ENCODE assay signal across 17 cellular contexts in genomic region chr20:17647391-17648305, GRCh38. TPM values are rescaled to one million over a fixed set of nuclear protein-coding genes. Genes with fewer than 3 reads are reported as not detected.
DNase-seq lines count a peak whose midpoint lies in the region; ATAC-seq and TF ChIP-seq lines count a peak whose summit lies in the region.
"Had no signal": no experiment of that assay in that cellular context is flagged by ENCODE, and none has a peak within 500 bp of the region (broad histone marks: within the 10 kb centered on the region; RNA-seq: fewer than 3 reads in every experiment).

No MANE protein-coding gene starts in this region.

- POLR2A ChIA-PET in MCF 10A (lab: Yijun Ruan, JAX): interaction anchor here (0.8 to 2.6 kb wide), 2 partner anchors 77 to 250 kb away, joined by 3 to 9 read pairs; partner anchors contain the start of gene DSTN

- H3K36me3 ChIP-seq in breast epithelium (no peaks in the 10 kb centered on the region), heart right ventricle (peaks cover 0 to 43% (median 0%) of the 10 kb centered on the region in 9 donors), vagina (no peaks in the 10 kb centered on the region)

- H3K27me3 Mint-ChIP-seq in MCF 10A (ENCODE audit: insufficient read depth, unreplicated experiment) (no peaks in the 10 kb centered on the region), osteocyte (ENCODE audit: unreplicated experiment) (no peaks in the 10 kb centered on the region)
- H3K27me3 Mint-ChIP-seq: activated CD4-positive, alpha-beta T cell treated with anti-CD3 and anti-CD28 coated beads, Interleukin-2, amount 10 ng/mL, durations not matched to agents 7 days and 5 days had no signal

- H3K27ac ChIP-seq in breast epithelium (peak overlapping the region in 1 of 2 donors; percentile 3), heart right ventricle (peak overlapping the region in 9 of 10 donors; percentile 17 to 82 (median 58)), vagina (peak overlapping the region; percentile 28)
- H3K27ac ChIP-seq: foreskin keratinocyte, testis had no signal

- H3K27ac Mint-ChIP-seq in MCF 10A (ENCODE audit: low read depth, unreplicated experiment) (peak overlapping the region; percentile 54), osteocyte (ENCODE audit: unreplicated experiment) (peak overlapping the region; percentile 76)
- H3K27ac Mint-ChIP-seq: activated CD4-positive, alpha-beta T cell treated with anti-CD3 and anti-CD28 coated beads, Interleukin-2, amount 10 ng/mL, durations not matched to agents 7 days and 5 days had no signal

- H3K27me3 ChIP-seq in breast epithelium (no peaks in the 10 kb centered on the region), heart right ventricle (no peaks in the 10 kb centered on the region), vagina (no peaks in the 10 kb centered on the region)
- H3K27me3 ChIP-seq: foreskin keratinocyte, testis had no signal

- H3K4me1 ChIP-seq in breast epithelium (peaks cover 5 to 7% of the 10 kb centered on the region in 2 donors), heart right ventricle (peaks cover 20 to 97% (median 86%) of the 10 kb centered on the region in 9 donors), vagina (peaks cover 78% of the 10 kb centered on the region)
- H3K4me1 ChIP-seq: foreskin keratinocyte had no signal

- TF ChIP-seq CTCF in MCF 10A (IDR thresholded peaks at IDR 0.05; ENCODE audit: unreplicated experiment) (no peak), breast epithelium (IDR thresholded peaks at IDR 0.05) (no peak), heart right ventricle (IDR thresholded peaks at IDR 0.05) (no peak), osteocyte (IDR thresholded peaks at IDR 0.05) (no peak), vagina (IDR thresholded peaks at IDR 0.05) (no peak), foreskin fibroblast (IDR thresholded peaks at IDR 0.05; ENCODE audit: low read depth, low read length) (no peak)

- no peaks in the 10 kb centered on the region for H3K4me1 Mint-ChIP-seq in MCF 10A (ENCODE audit: insufficient read depth, unreplicated experiment)
- H3K4me1 Mint-ChIP-seq in osteocyte (ENCODE audit: unreplicated experiment): peaks cover 75% of the 10 kb centered on the region

- ATAC-seq in heart right ventricle: no peak
- ATAC-seq: foreskin keratinocyte had no signal

- intact Hi-C loops in MCF 10A (cut with micrococcal nuclease): no loop called here
- intact Hi-C loops in breast epithelium (cut with DNase I; ENCODE audit: low total_unique reads): no loop called here
- intact Hi-C loops in heart right ventricle (cut with DNase I): no loop called here
- intact Hi-C loops in vagina (cut with DNase I): no loop called here

- no peaks in the 10 kb centered on the region for H3K9me3 ChIP-seq in breast epithelium
- H3K9me3 ChIP-seq in heart right ventricle: no peaks in the 10 kb centered on the region
- no peaks in the 10 kb centered on the region for H3K9me3 ChIP-seq in vagina
- H3K9me3 ChIP-seq: testis had no signal

- H3K4me3 Mint-ChIP-seq in MCF 10A (ENCODE audit: unreplicated experiment): no peak overlapping the region
- no peak overlapping the region for H3K4me3 Mint-ChIP-seq in osteocyte (ENCODE audit: unreplicated experiment)
- H3K4me3 Mint-ChIP-seq: activated CD4-positive, alpha-beta T cell treated with anti-CD3 and anti-CD28 coated beads, Interleukin-2, amount 10 ng/mL, durations not matched to agents 7 days and 5 days had no signal

- DNase-seq in MCF 10A (ENCODE audit: unreplicated experiment): no peak
- no peak for DNase-seq in breast epithelium (ENCODE audit: low spot score in 2 of 2)
- DNase-seq in heart right ventricle: no peak
- no peak for DNase-seq in osteocyte (ENCODE audit: extremely low spot score, unreplicated experiment)
- DNase-seq in vagina (ENCODE audit: extremely low spot score in 2 of 2): no peak
- no peak for DNase-seq in SIG-M5 treated with dmso at 0.1 percent for 504 hours (lab: John Stamatoyannopoulos, UW; ENCODE audit: unreplicated experiment)
- DNase-seq in foreskin fibroblast: no peak
- DNase-seq in erythroblast (lab: John Stamatoyannopoulos, UW): no peak
- DNase-seq: activated CD4-positive, alpha-beta T cell treated with anti-CD3 and anti-CD28 coated beads, Interleukin-2, amount 10 ng/mL, durations not matched to agents 7 days and 5 days; effector CD4-positive, alpha-beta T cell; foreskin keratinocyte; NCI-H446 treated with DMSO at 0.1 percent for 48 hours; small intestine; T-helper 2 cell; testis had no signal

- WGBS in heart right ventricle, 2 donors: 78 to 82% methylated on average over 20 of the region's 20 CpGs

- H3K4me3 ChIP-seq in breast epithelium (no peak overlapping the region), heart right ventricle (no peak overlapping the region), vagina (no peak overlapping the region), foreskin fibroblast (ENCODE audit: low read depth in 1 of 2, low read length in 2 of 2) (no peak overlapping the region)
- H3K4me3 ChIP-seq: testis had no signal

- H3K9me3 Mint-ChIP-seq in MCF 10A (ENCODE audit: unreplicated experiment) (no peaks in the 10 kb centered on the region), osteocyte (ENCODE audit: unreplicated experiment) (no peaks in the 10 kb centered on the region)
- H3K9me3 Mint-ChIP-seq: activated CD4-positive, alpha-beta T cell treated with anti-CD3 and anti-CD28 coated beads, Interleukin-2, amount 10 ng/mL, durations not matched to agents 7 days and 5 days had no signal

- TF ChIP-seq POLR2A in breast epithelium (IDR thresholded peaks at IDR 0.05) (no peak), vagina (IDR thresholded peaks at IDR 0.05) (no peak), erythroblast (IDR thresholded peaks at IDR 0.05; ENCODE audit: low read length) (no peak)

- BruUV-seq in MCF 10A (replicated peaks; lab: Mats Ljungman, UMichigan): no TSS peak

- peaks cover 25% of the 10 kb centered on the region for H3K36me3 Mint-ChIP-seq in MCF 10A (ENCODE audit: insufficient read depth, unreplicated experiment)
- peaks cover 7% of the 10 kb centered on the region for H3K36me3 Mint-ChIP-seq in osteocyte (ENCODE audit: unreplicated experiment)

- CTCF ChIA-PET in MCF 10A (lab: Yijun Ruan, JAX): interaction anchor here (0.5 to 5.2 kb wide), 12 partner anchors 8 to 250 kb away, joined by 3 to 24 read pairs (median 3); no protein-coding TSS in a partner anchor

RNA-seq across cellular contexts. Expression of gene RRBP1, which starts 34.4 kb away (rescaled TPM):
- total RNA-seq in MCF 10A (2022) (203 and 244 TPM in 2 replicates), breast epithelium (10 to 100 TPM; 49.8 to 92.4 (median 78.0) TPM), heart right ventricle (10 to 100 TPM; 23.5 to 71.3 (median 29.0) TPM), osteocyte (307 and 312 TPM in 2 replicates), vagina (79.8 TPM)
- polyA plus RNA-seq in heart right ventricle: 10 to 100 TPM; 29.3 to 41.9 TPM

RNA-seq across cellular contexts. Expression of gene BANF2, which starts 52.1 kb away (rescaled TPM):
- total RNA-seq in MCF 10A (2022) (not detected in 2 replicates), breast epithelium (not detected), heart right ventricle (not detected), osteocyte (not detected in 2 replicates), vagina (not detected)
- polyA plus RNA-seq in heart right ventricle: not detected
- total RNA-seq: activated CD4-positive, alpha-beta T cell treated with anti-CD3 and anti-CD28 coated beads, Interleukin-2, amount 10 ng/mL, durations not matched to agents 7 days and 5 days; foreskin keratinocyte; myocyte had no signal
- polyA plus RNA-seq: AG04450, foreskin keratinocyte, small intestine had no signal
